ENCODE assay signal across 8 cellular contexts in genomic region chr19:14871619-14872230, GRCh38. TPM values are rescaled to one million over a fixed set of nuclear protein-coding genes. Genes with fewer than 3 reads are reported as not detected.
DNase-seq lines count a peak whose midpoint lies in the region; ATAC-seq, FAIRE-seq and TF ChIP-seq lines count a peak whose summit lies in the region.

No MANE protein-coding gene starts in this region.

- DNase-seq in Caki2 (ENCODE audit: low read depth) = peak; percentile 11
- peak; percentile 11 for DNase-seq in IMR-90
- DNase-seq in astrocyte (ENCODE audit: low read depth) = no peak
- DNase-seq in mesendoderm = peak; percentile 0
- DNase-seq in activated CD4-positive, alpha-beta T cell treated with anti-CD3 and anti-CD28 coated beads, Interleukin-2, amount 50 U/mL, for 4 hours = no peak
- DNase-seq in activated CD4-positive, alpha-beta T cell treated with anti-CD3 and anti-CD28 coated beads, Interleukin-2, amount 10 ng/mL, durations not matched to agents 7 days and 5 days = no peak
- DNase-seq in GM12892 (ENCODE audit: insufficient read length) = no peak
- DNase-seq in pancreas = no peak

- H3K4me3 ChIP-seq in IMR-90 (ENCODE audit: insufficient read depth, low read depth, low read length) = no peak overlapping the region
- H3K4me3 ChIP-seq in astrocyte (ENCODE audit: insufficient read depth, low read depth, low read length) = no peak overlapping the region
- no peak overlapping the region for H3K4me3 ChIP-seq in mesendoderm (ENCODE audit: low read length)
- no peak overlapping the region for H3K4me3 ChIP-seq in pancreas

- dilution Hi-C loops in IMR-90 (cut with HindIII; ENCODE audit: low sequenced_read_pairs, unreplicated experiment) = no loop called here

- no peak overlapping the region for H3K4ac ChIP-seq in IMR-90 (ENCODE audit: low read depth, low read length)
- no peak overlapping the region for H3K4ac ChIP-seq in mesendoderm (ENCODE audit: low read depth, low read length)

- H3K23ac ChIP-seq in IMR-90 (ENCODE audit: low read depth, low read length) (no peak overlapping the region), mesendoderm (ENCODE audit: low read length) (no peak overlapping the region)

- intact Hi-C loops in IMR-90 (cut with micrococcal nuclease) = no loop called here
- intact Hi-C loops in pancreas (cut with DNase I) = no loop called here

- no peak overlapping the region for H4K5ac ChIP-seq in IMR-90 (ENCODE audit: low read depth, low read length)
- no peak overlapping the region for H4K5ac ChIP-seq in mesendoderm (ENCODE audit: low read length)

- TF ChIP-seq CTCF in IMR-90 (conservative IDR thresholded peaks at IDR 0.05; ENCODE audit: low read depth, low read length) (peak; percentile 44), astrocyte (IDR thresholded peaks at IDR 0.05; ENCODE audit: insufficient read depth, low read depth, low read length) (peak; percentile 23), pancreas (IDR thresholded peaks at IDR 0.05) (peak in 2 of 4 donors; percentile 19 to 32)

- no peaks in the 10 kb centered on the region for H3K27me3 Mint-ChIP-seq in astrocyte (ENCODE audit: low read depth, unreplicated experiment)
- H3K27me3 Mint-ChIP-seq in activated CD4-positive, alpha-beta T cell treated with anti-CD3 and anti-CD28 coated beads, Interleukin-2, amount 10 ng/mL, durations not matched to agents 7 days and 5 days = peaks cover 14% of the 10 kb centered on the region

- no peak overlapping the region for H3K14ac ChIP-seq in IMR-90 (replicated peaks; ENCODE audit: low read depth, low read length)

- H3K9me1 ChIP-seq in IMR-90 (ENCODE audit: insufficient read depth, low read length) = no peaks in the 10 kb centered on the region

- no peak overlapping the region for H3K27ac Mint-ChIP-seq in astrocyte (ENCODE audit: unreplicated experiment)
- no peak overlapping the region for H3K27ac Mint-ChIP-seq in activated CD4-positive, alpha-beta T cell treated with anti-CD3 and anti-CD28 coated beads, Interleukin-2, amount 10 ng/mL, durations not matched to agents 7 days and 5 days

- H4K8ac ChIP-seq in IMR-90 (ENCODE audit: low read depth in 2 of 2, low read length in 2 of 2) (no peak overlapping the region), mesendoderm (ENCODE audit: low read depth, low read length) (no peak overlapping the region)

- no peak overlapping the region for H3K27ac ChIP-seq in IMR-90 (ENCODE audit: insufficient read depth, low read length)
- no peak overlapping the region for H3K27ac ChIP-seq in astrocyte (ENCODE audit: low read depth, low read length)
- H3K27ac ChIP-seq in mesendoderm (ENCODE audit: low read depth, low read length) = no peak overlapping the region
- H3K27ac ChIP-seq in pancreas = no peak overlapping the region

- no peaks in the 10 kb centered on the region for H3K27me3 ChIP-seq in IMR-90 (ENCODE audit: control insufficient read depth, insufficient read depth, low read length)
- H3K27me3 ChIP-seq in astrocyte (ENCODE audit: insufficient read depth, low read length) = no peaks in the 10 kb centered on the region
- H3K27me3 ChIP-seq in mesendoderm (ENCODE audit: insufficient read depth, low read length, poor library complexity) = no peaks in the 10 kb centered on the region
- peaks cover 0 to 13% (median 0%) of the 10 kb centered on the region in 4 donors for H3K27me3 ChIP-seq in pancreas

- no peaks in the 10 kb centered on the region for H3K36me3 Mint-ChIP-seq in astrocyte (ENCODE audit: low read depth, unreplicated experiment)
- no peaks in the 10 kb centered on the region for H3K36me3 Mint-ChIP-seq in activated CD4-positive, alpha-beta T cell treated with anti-CD3 and anti-CD28 coated beads, Interleukin-2, amount 10 ng/mL, durations not matched to agents 7 days and 5 days (ENCODE audit: low read depth)

- H2BK20ac ChIP-seq in IMR-90 (ENCODE audit: low read depth, low read length) = no peak overlapping the region

- H3K9me3 Mint-ChIP-seq in astrocyte (ENCODE audit: unreplicated experiment) = no peaks in the 10 kb centered on the region
- no peaks in the 10 kb centered on the region for H3K9me3 Mint-ChIP-seq in activated CD4-positive, alpha-beta T cell treated with anti-CD3 and anti-CD28 coated beads, Interleukin-2, amount 10 ng/mL, durations not matched to agents 7 days and 5 days

- TF ChIP-seq POLR2A in IMR-90 (IDR thresholded peaks at IDR 0.05; ENCODE audit: low read depth, low read length) (no peak), GM12892 (IDR thresholded peaks at IDR 0.05; ENCODE audit: low read depth, low read length) (no peak)

- H2BK120ac ChIP-seq in IMR-90 (ENCODE audit: low read depth, low read length) (no peak overlapping the region), mesendoderm (ENCODE audit: low read depth, low read length) (no peak overlapping the region)

- CTCF ChIA-PET in IMR-90 (lab: Yijun Ruan, JAX) = no interaction called here
- CTCF ChIA-PET in activated CD4-positive, alpha-beta T cell treated with anti-CD3 and anti-CD28 coated beads, Interleukin-2, amount 10 ng/mL, durations not matched to agents 7 days and 5 days (lab: Charles Lee) = no interaction called here

- H3K4me1 ChIP-seq in IMR-90 (ENCODE audit: control insufficient read depth, insufficient read depth, low read length) (no peaks in the 10 kb centered on the region), astrocyte (ENCODE audit: insufficient read depth, low read length) (no peaks in the 10 kb centered on the region), mesendoderm (ENCODE audit: control insufficient read depth, low read depth, low read length) (no peaks in the 10 kb centered on the region), pancreas (no peaks in the 10 kb centered on the region)

- BruUV-seq in IMR-90 (replicated peaks; lab: Mats Ljungman, UMichigan) = no TSS peak

- H2AK5ac ChIP-seq in IMR-90 (ENCODE audit: low read depth, low read length) = no peak overlapping the region
- H2AK5ac ChIP-seq in mesendoderm (ENCODE audit: low read length) = no peak overlapping the region

- no peak overlapping the region for H3K4me2 ChIP-seq in IMR-90 (ENCODE audit: low read depth, low read length)
- H3K4me2 ChIP-seq in astrocyte (ENCODE audit: low read length) = no peak overlapping the region
- H3K4me2 ChIP-seq in mesendoderm (ENCODE audit: low read length) = no peak overlapping the region

- peak; percentile 59 for ATAC-seq in IMR-90 (ENCODE audit: low read depth)
- ATAC-seq in pancreas = no peak

- H3K9me3 ChIP-seq in IMR-90 (ENCODE audit: control insufficient read depth, insufficient read depth, low read length) (no peaks in the 10 kb centered on the region), astrocyte (ENCODE audit: insufficient read depth, low read depth, low read length) (no peaks in the 10 kb centered on the region), pancreas (no peaks in the 10 kb centered on the region)

- no peak overlapping the region for H2AFZ ChIP-seq in IMR-90 (replicated peaks; ENCODE audit: low read length, poor library complexity)
- no peak overlapping the region for H2AFZ ChIP-seq in astrocyte (ENCODE audit: low read depth, low read length)

- H3K4me3 Mint-ChIP-seq in astrocyte (ENCODE audit: unreplicated experiment) = no peak overlapping the region
- no peak overlapping the region for H3K4me3 Mint-ChIP-seq in activated CD4-positive, alpha-beta T cell treated with anti-CD3 and anti-CD28 coated beads, Interleukin-2, amount 10 ng/mL, durations not matched to agents 7 days and 5 days

- H2AK9ac ChIP-seq in IMR-90 (replicated peaks; ENCODE audit: low read depth, low read length, poor library complexity) = no peak overlapping the region

- H3K56ac ChIP-seq in IMR-90 (ENCODE audit: extremely low read depth, insufficient read depth, low read length) = no peak overlapping the region
- H3K56ac ChIP-seq in mesendoderm (ENCODE audit: low read length) = no peak overlapping the region

- H3K36me3 ChIP-seq in IMR-90 (ENCODE audit: control insufficient read depth, insufficient read depth, low read length) (no peaks in the 10 kb centered on the region), astrocyte (ENCODE audit: insufficient read depth, low read length) (no peaks in the 10 kb centered on the region), mesendoderm (ENCODE audit: control insufficient read depth, insufficient read depth, low read length) (no peaks in the 10 kb centered on the region), pancreas (no peaks in the 10 kb centered on the region)

- H3K18ac ChIP-seq in IMR-90 (ENCODE audit: low read depth, low read length) (no peak overlapping the region), mesendoderm (ENCODE audit: low read length) (no peak overlapping the region)

- H4K91ac ChIP-seq in IMR-90 (ENCODE audit: insufficient read depth, low read depth, low read length) = no peak overlapping the region

- H3K4me1 Mint-ChIP-seq in astrocyte (ENCODE audit: low read depth, unreplicated experiment) = no peaks in the 10 kb centered on the region
- no peaks in the 10 kb centered on the region for H3K4me1 Mint-ChIP-seq in activated CD4-positive, alpha-beta T cell treated with anti-CD3 and anti-CD28 coated beads, Interleukin-2, amount 10 ng/mL, durations not matched to agents 7 days and 5 days

- H3K79me2 ChIP-seq in astrocyte (ENCODE audit: insufficient read depth, low read length) (no peaks in the 10 kb centered on the region), mesendoderm (ENCODE audit: control insufficient read depth, insufficient read depth, low read length) (no peaks in the 10 kb centered on the region)

- no peaks in the 10 kb centered on the region for H4K20me1 ChIP-seq in IMR-90 (ENCODE audit: insufficient read depth, low read length)
- no peaks in the 10 kb centered on the region for H4K20me1 ChIP-seq in astrocyte (ENCODE audit: insufficient read depth, low read length)

- no peak for FAIRE-seq in astrocyte (lab: Jason Lieb, UNC)
- FAIRE-seq in GM12892 (lab: Jason Lieb, UNC) = no peak
- FAIRE-seq in pancreas (lab: Jason Lieb, UNC) = no peak

- H3K9ac ChIP-seq in IMR-90 (ENCODE audit: low read depth, low read length) (no peak overlapping the region), astrocyte (ENCODE audit: low read length) (no peak overlapping the region), mesendoderm (ENCODE audit: low read length) (no peak overlapping the region)

- H2BK15ac ChIP-seq in IMR-90 (ENCODE audit: low read depth, low read length) = no peak overlapping the region
- H2BK15ac ChIP-seq in mesendoderm (replicated peaks; ENCODE audit: low read depth) = no peak overlapping the region

- H3K79me1 ChIP-seq in IMR-90 (ENCODE audit: low read depth in 1 of 2, low read length in 2 of 2) (no peaks in the 10 kb centered on the region), mesendoderm (ENCODE audit: low read length) (no peaks in the 10 kb centered on the region)

- POLR2A ChIA-PET in IMR-90 (lab: Charles Lee; ENCODE audit: unreplicated experiment) = no interaction called here
- POLR2A ChIA-PET in activated CD4-positive, alpha-beta T cell treated with anti-CD3 and anti-CD28 coated beads, Interleukin-2, amount 10 ng/mL, durations not matched to agents 7 days and 5 days (lab: Charles Lee) = no interaction called here

- H2BK5ac ChIP-seq in IMR-90 (ENCODE audit: low read depth, low read length, poor library complexity, severe bottlenecking) (no peak overlapping the region), mesendoderm (ENCODE audit: low read length) (no peak overlapping the region)

- in situ Hi-C loops in Caki2 (cut with HindIII; ENCODE audit: low pct_unique_long_range_greater_than_20kb, low sequenced_read_pairs) = no loop called here
- in situ Hi-C loops in IMR-90 (cut with MboI; ENCODE audit: low sequenced_read_pairs) = no loop called here

- TF ChIP-seq RAD21 in IMR-90 (IDR thresholded peaks at IDR 0.05; ENCODE audit: low read length) = no peak; the same call in 1 of the 2 replicates

- no CpG with 5 or more reads among the region's 4 CpGs for WGBS in IMR-90 (ENCODE audit: extremely low coverage in 2 of 2, insufficient read length in 1 of 2), 2 experiments
- no CpG with 5 or more reads among the region's 4 CpGs for WGBS in mesendoderm (ENCODE audit: extremely low coverage, insufficient coverage, low lambda C conversion rate)
- 40 to 50% methylated on average over 4 of the region's 4 CpGs for WGBS in pancreas, 2 donors

RNA-seq across cellular contexts. Expression of gene OR7A17, which starts 14.2 kb away (rescaled TPM):
- total RNA-seq in Caki2 (2014; rRNA removed; shearing (Covaris generic); ENCODE audit: low replicate concordance) = not detected in 2 replicates
- total RNA-seq in IMR-90 (2012; rRNA removed) (not detected in 2 replicates), astrocyte (not detected in 2 replicates), pancreas (not detected)
- polyA plus RNA-seq in IMR-90 (2012; rRNA removed) (not detected in 2 replicates), pancreas (not detected)
- polyA plus RNA-seq in IMR-90 (2012; cell fraction: cytosol; rRNA removed) = not detected in 2 replicates
- not detected in 2 replicates for polyA plus RNA-seq in IMR-90 (2012; cell fraction: nucleus; rRNA removed; ENCODE audit: low replicate concordance)
- polyA plus RNA-seq in mesendoderm (2013, experiment 1 of 2) = not detected
- polyA plus RNA-seq in mesendoderm (2013, experiment 2 of 2) = not detected
- total RNA-seq in activated CD4-positive, alpha-beta T cell treated with anti-CD3 and anti-CD28 coated beads, Interleukin-2, amount 10 ng/mL, durations not matched to agents 7 days and 5 days = not detected
- polyA plus RNA-seq in GM12892 (2012; ENCODE audit: missing spikeins) = not detected

RNA-seq across cellular contexts. Expression of gene OR7A10, which starts 23.0 kb away (rescaled TPM):
- total RNA-seq in Caki2 (2014; rRNA removed; shearing (Covaris generic); ENCODE audit: low replicate concordance) = not detected in 2 replicates
- not detected in 2 replicates for total RNA-seq in IMR-90 (2012; rRNA removed)
- polyA plus RNA-seq in IMR-90 (2012; rRNA removed) = not detected in 2 replicates
- polyA plus RNA-seq in IMR-90 (2012; cell fraction: cytosol; rRNA removed) = not detected in 2 replicates
- not detected in 2 replicates for polyA plus RNA-seq in IMR-90 (2012; cell fraction: nucleus; rRNA removed; ENCODE audit: low replicate concordance)
- total RNA-seq in astrocyte = not detected in 2 replicates
- polyA plus RNA-seq in mesendoderm (2013, experiment 1 of 2) = not detected
- polyA plus RNA-seq in mesendoderm (2013, experiment 2 of 2) = not detected
- not detected for total RNA-seq in activated CD4-positive, alpha-beta T cell treated with anti-CD3 and anti-CD28 coated beads, Interleukin-2, amount 10 ng/mL, durations not matched to agents 7 days and 5 days
- polyA plus RNA-seq in GM12892 (2012; ENCODE audit: missing spikeins) = not detected
- not detected for total RNA-seq in pancreas
- not detected for polyA plus RNA-seq in pancreas

RNA-seq across cellular contexts. Expression of gene OR7A5, which starts 36.7 kb away (rescaled TPM):
- not detected in 2 replicates for total RNA-seq in Caki2 (2014; rRNA removed; shearing (Covaris generic); ENCODE audit: low replicate concordance)
- total RNA-seq in IMR-90 (2012; rRNA removed) (not detected in 2 replicates), astrocyte (not detected in 2 replicates), pancreas (not detected)
- polyA plus RNA-seq in IMR-90 (2012; rRNA removed) (not detected in 2 replicates), pancreas (not detected)
- polyA plus RNA-seq in IMR-90 (2012; cell fraction: cytosol; rRNA removed) = not detected in 2 replicates
- polyA plus RNA-seq in IMR-90 (2012; cell fraction: nucleus; rRNA removed; ENCODE audit: low replicate concordance) = not detected in 2 replicates
- not detected for polyA plus RNA-seq in mesendoderm (2013, experiment 1 of 2)
- polyA plus RNA-seq in mesendoderm (2013, experiment 2 of 2) = not detected
- total RNA-seq in activated CD4-positive, alpha-beta T cell treated with anti-CD3 and anti-CD28 coated beads, Interleukin-2, amount 10 ng/mL, durations not matched to agents 7 days and 5 days = not detected
- polyA plus RNA-seq in GM12892 (2012; ENCODE audit: missing spikeins) = not detected

RNA-seq across cellular contexts. Expression of gene OR7C1, which starts 36.7 kb away (rescaled TPM):
- total RNA-seq in Caki2 (2014; rRNA removed; shearing (Covaris generic); ENCODE audit: low replicate concordance) = not detected in 2 replicates
- not detected in 2 replicates for total RNA-seq in IMR-90 (2012; rRNA removed)
- not detected in 2 replicates for polyA plus RNA-seq in IMR-90 (2012; rRNA removed)
- not detected in 2 replicates for polyA plus RNA-seq in IMR-90 (2012; cell fraction: cytosol; rRNA removed)
- polyA plus RNA-seq in IMR-90 (2012; cell fraction: nucleus; rRNA removed; ENCODE audit: low replicate concordance) = not detected in 2 replicates
- not detected in 2 replicates for total RNA-seq in astrocyte
- not detected for polyA plus RNA-seq in mesendoderm (2013, experiment 1 of 2)
- polyA plus RNA-seq in mesendoderm (2013, experiment 2 of 2) = not detected
- total RNA-seq in activated CD4-positive, alpha-beta T cell treated with anti-CD3 and anti-CD28 coated beads, Interleukin-2, amount 10 ng/mL, durations not matched to agents 7 days and 5 days = not detected
- polyA plus RNA-seq in GM12892 (2012; ENCODE audit: missing spikeins) = 0.04 TPM
- under 1 TPM in 1 of 6 donors, not detected in 5; 0.03 TPM for total RNA-seq in pancreas
- polyA plus RNA-seq in pancreas = not detected

Comparison
In these comparisons a context has a peak if more than half of its experiments do, and no peak if none do; other contexts are left out.
1. DNase-seq: peak in Caki2 (single experiment), IMR-90 (single experiment) and mesendoderm (single experiment); none in astrocyte (single experiment), activated CD4-positive, alpha-beta T cell treated with anti-CD3 and anti-CD28 coated beads, Interleukin-2, amount 50 U/mL, for 4 hours (0 of 2), activated CD4-positive, alpha-beta T cell treated with anti-CD3 and anti-CD28 coated beads, Interleukin-2, amount 10 ng/mL, durations not matched to agents 7 days and 5 days (single experiment), GM12892 (single experiment) and pancreas (0 of 6).